In the genomic region with DNA sequence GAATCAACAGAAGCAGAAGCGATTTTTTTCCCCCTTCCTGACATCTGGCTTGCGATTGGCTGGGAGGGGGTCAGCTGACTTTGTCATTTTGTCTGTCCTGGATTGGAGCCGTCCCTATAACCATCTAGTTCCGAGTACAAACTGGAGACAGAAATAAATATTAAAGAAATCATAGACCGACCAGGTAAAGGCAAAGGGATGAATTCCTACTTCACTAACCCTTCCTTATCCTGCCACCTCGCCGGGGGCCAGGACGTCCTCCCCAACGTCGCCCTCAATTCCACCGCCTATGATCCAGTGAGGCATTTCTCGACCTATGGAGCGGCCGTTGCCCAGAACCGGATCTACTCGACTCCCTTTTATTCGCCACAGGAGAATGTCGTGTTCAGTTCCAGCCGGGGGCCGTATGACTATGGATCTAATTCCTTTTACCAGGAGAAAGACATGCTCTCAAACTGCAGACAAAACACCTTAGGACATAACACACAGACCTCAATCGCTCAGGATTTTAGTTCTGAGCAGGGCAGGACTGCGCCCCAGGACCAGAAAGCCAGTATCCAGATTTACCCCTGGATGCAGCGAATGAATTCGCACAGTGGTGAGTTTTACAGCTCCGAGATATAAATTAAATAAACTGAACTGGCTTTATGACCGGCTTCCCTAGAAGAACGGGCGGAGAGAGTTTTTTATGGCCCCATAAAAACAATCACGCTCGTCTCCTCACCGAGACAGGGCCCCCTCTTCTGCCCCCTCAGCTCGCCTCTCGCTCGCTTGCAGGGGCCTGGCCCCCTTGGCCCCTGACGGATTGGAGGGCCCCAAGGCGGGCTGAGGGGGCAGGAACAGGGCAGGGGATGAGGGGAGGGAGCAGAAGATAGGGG, we compare ENCODE assay signal across 8 cellular contexts. TPM values are rescaled to one million over a fixed set of nuclear protein-coding genes. Genes with fewer than 3 reads are reported as not detected.
DNase-seq lines count a peak whose midpoint lies in the region; ATAC-seq and TF ChIP-seq lines count a peak whose summit lies in the region.

Gene HOXC6 (plus strand): TSS at position 117 of the 878 bp plus-strand sequence. CDS start 82 bp downstream, at position 199.

- ATAC-seq in PC-3 (peak; percentile 64), GM21447 (IDR thresholded peaks at IDR 0.05; ENCODE audit: unreplicated experiment) (no peak)

- H3K4me2 ChIP-seq in PC-3 (ENCODE audit: low read length) = peak within 1 kb of the TSS; percentile 97

- H3K9me2 ChIP-seq in PC-3 (replicated peaks; ENCODE audit: low read length) = no peaks in the 10 kb centered on the region

- H2AFZ ChIP-seq in PC-3 (ENCODE audit: low read length) = peak within 1 kb of the TSS; percentile 96

- TSS peak; percentile 46 for BruUV-seq in PC-3 (replicated peaks; lab: Mats Ljungman, UMichigan)

- H4K20me1 ChIP-seq in PC-3 (ENCODE audit: low read length) = no peaks in the 10 kb centered on the region

- H3K4me3 ChIP-seq in PC-3 (ENCODE audit: low read length) (peak within 1 kb of the TSS; percentile 75), fibroblast of pulmonary artery (replicated peaks; ENCODE audit: low read depth, low read length) (peak within 1 kb of the TSS; percentile 21), spleen (peak within 1 kb of the TSS in 2 of 8 donors; percentile 8 to 26)

- peaks cover 10% of the 10 kb centered on the region for H3K4me1 ChIP-seq in PC-3 (ENCODE audit: insufficient read depth, low read length)
- peaks cover 0 to 53% (median 22%) of the 10 kb centered on the region in 6 donors for H3K4me1 ChIP-seq in spleen

- no peak for TF ChIP-seq POLR2A in spleen (IDR thresholded peaks at IDR 0.05)

- H3K27me3 ChIP-seq in PC-3 (ENCODE audit: low read length) (no peaks in the 10 kb centered on the region), spleen (replicated peaks in 1 of 7) (peaks cover 17 to 100% (median 94%) of the 10 kb centered on the region in 7 donors)

- H3K27ac ChIP-seq in PC-3 (ENCODE audit: low read length) (0 out of 2 replicates have a peak within 1 kb of the TSS, but pooled peaks have one; percentile 2), spleen (no peak within 1 kb of the TSS)

- TF ChIP-seq CTCF in PC-3 (conservative IDR thresholded peaks at IDR 0.05; ENCODE audit: low read depth, low read length) (no peak), fibroblast of pulmonary artery (IDR thresholded peaks at IDR 0.05; ENCODE audit: low read length, missing control alignments) (no peak), spleen (IDR thresholded peaks at IDR 0.05 in 8 of 11, conservative IDR thresholded peaks at IDR 0.05 in 3 of 11) (no peak)

- 6 to 8% (median 6%) methylated on average over 36 of the region's 36 CpGs for WGBS in spleen, 5 donors

- CTCF ChIA-PET in PC-3 (lab: Charles Lee) = interaction anchor here (0.6 to 1.1 kb wide), 4 partner anchors 20 to 173 kb away, joined by 4 to 9 read pairs (median 6); partner anchors contain the start of gene HOXC8

- H3K36me3 ChIP-seq in PC-3 (ENCODE audit: low read depth, low read length) (no peaks in the 10 kb centered on the region), spleen (no peaks in the 10 kb centered on the region)

- POLR2A ChIA-PET in PC-3 (lab: Charles Lee; ENCODE audit: unreplicated experiment) = interaction anchor here (0.6 kb wide), 2 partner anchors 16 to 20 kb away, joined by 4 to 9 read pairs; partner anchors contain the start of gene HOXC8

- peaks cover 37% of the 10 kb centered on the region for H3K79me2 ChIP-seq in PC-3 (ENCODE audit: low read length)

- H3F3A ChIP-seq in PC-3 (ENCODE audit: low read length, unreplicated experiment) = no peaks in the 10 kb centered on the region

- intact Hi-C loops in PC-3 (cut with micrococcal nuclease) = no loop called here
- intact Hi-C loops in spleen (cut with DNase I; ENCODE audit: low total_unique reads) = no loop called here

- peak; percentile 51 for DNase-seq in DMS 273 (lab: John Stamatoyannopoulos, UW; ENCODE audit: unreplicated experiment)
- DNase-seq in DMS 273 treated with DMSO at 0.1 percent for 48 hours (lab: John Stamatoyannopoulos, UW) = no peak
- DNase-seq in PC-3 = peak; percentile 56
- no peak for DNase-seq in fibroblast of pulmonary artery (ENCODE audit: low read depth)
- peak; percentile 29 for DNase-seq in spleen
- no peak for DNase-seq in dedifferentiated amniotic fluid mesenchymal stem cell (ENCODE audit: extremely low spot score)
- no peak for DNase-seq in stimulated activated naive CD4-positive, alpha-beta T cell treated with Interleukin-2 at 50 U/mL for 16 hours (lab: John Stamatoyannopoulos, UW)

- no peaks in the 10 kb centered on the region for H3K9me3 ChIP-seq in PC-3 (ENCODE audit: low read length)
- peaks cover 0 to 11% (median 5%) of the 10 kb centered on the region in 8 donors for H3K9me3 ChIP-seq in spleen

- peak within 1 kb of the TSS; percentile 49 for H3K9ac ChIP-seq in PC-3 (ENCODE audit: low read length)

RNA-seq across cellular contexts. Expression of gene HOXC6, which starts in this region (rescaled TPM):
- total RNA-seq in PC-3 (2014; rRNA removed) (2.8 and 5.3 TPM in 2 replicates), spleen (under 1 TPM in 4 of 7 donors, not detected in 3; 0.19 to 0.52 (median 0.34) TPM)
- polyA plus RNA-seq in spleen = under 1 TPM in 2 of 3 donors, not detected in 1; 0.11 to 0.16 TPM

Comparison
In these comparisons a context has a peak if more than half of its experiments do, and no peak if none do; other contexts are left out.
1. DNase-seq: peak in DMS 273 (single experiment) and PC-3 (single experiment); none in DMS 273 treated with DMSO at 0.1 percent for 48 hours (single experiment), fibroblast of pulmonary artery (single experiment), dedifferentiated amniotic fluid mesenchymal stem cell (single experiment) and stimulated activated naive CD4-positive, alpha-beta T cell treated with Interleukin-2 at 50 U/mL for 16 hours (single experiment).
2. Peak in DNase-seq in spleen; RNA of the gene not detected or under 1 TPM.